ENCODE assay signal across 12 cellular contexts in genomic region chr20:63243604-63244247, GRCh38. TPM values are rescaled to one million over a fixed set of nuclear protein-coding genes. Genes with fewer than 3 reads are reported as not detected.
DNase-seq lines count a peak whose midpoint lies in the region; ATAC-seq and TF ChIP-seq lines count a peak whose summit lies in the region.
"Had no signal": no experiment of that assay in that cellular context is flagged by ENCODE, and none has a peak within 500 bp of the region (broad histone marks: within the 10 kb centered on the region; RNA-seq: fewer than 3 reads in every experiment).

No MANE protein-coding gene starts in this region.

- no peak overlapping the region for H2BK120ac ChIP-seq in neuronal stem cell (ENCODE audit: low read depth, low read length)

- no peak overlapping the region for H3K27ac Mint-ChIP-seq in glutamatergic neuron (ENCODE audit: unreplicated experiment)
- no peak overlapping the region for H3K27ac Mint-ChIP-seq in activated CD4-positive, alpha-beta T cell treated with anti-CD3 and anti-CD28 coated beads, Interleukin-2, amount 10 ng/mL, durations not matched to agents 24 days and 14 days
- H3K27ac Mint-ChIP-seq: CD4-positive, CD25-positive, alpha-beta regulatory T cell had no signal

- H3K4me3 Mint-ChIP-seq in glutamatergic neuron (ENCODE audit: unreplicated experiment): no peak overlapping the region
- no peak overlapping the region for H3K4me3 Mint-ChIP-seq in activated CD4-positive, alpha-beta T cell treated with anti-CD3 and anti-CD28 coated beads, Interleukin-2, amount 10 ng/mL, durations not matched to agents 24 days and 14 days
- H3K4me3 Mint-ChIP-seq: CD4-positive, CD25-positive, alpha-beta regulatory T cell had no signal

- H2BK12ac ChIP-seq in neuronal stem cell (ENCODE audit: low read length): no peak overlapping the region

- no peak overlapping the region for H4K8ac ChIP-seq in neuronal stem cell (ENCODE audit: low read depth, low read length)

- intact Hi-C loops in activated CD4-positive, alpha-beta T cell treated with anti-CD3 and anti-CD28 coated beads, Interleukin-2, amount 10 ng/mL, durations not matched to agents 24 days and 14 days (cut with micrococcal nuclease): no loop called here

- TF ChIP-seq CTCF in glutamatergic neuron (IDR thresholded peaks at IDR 0.05; ENCODE audit: partially characterized antibody, unreplicated experiment): no peak

- peak overlapping the region; percentile 71 for H3K18ac ChIP-seq in neuronal stem cell (ENCODE audit: low read length)

- no peak overlapping the region for H2AFZ ChIP-seq in neuronal stem cell (ENCODE audit: low read length)

- H3K4me1 ChIP-seq in SJCRH30 (peaks cover 30% of the 10 kb centered on the region), neuronal stem cell (ENCODE audit: control insufficient read depth in 2 of 2, insufficient read depth in 1 of 2, low read depth in 1 of 2, low read length in 2 of 2) (peaks cover 11 to 23% of the 10 kb centered on the region in 2 donors)

- DNase-seq in SJCRH30 (peak; percentile 78 to 81), glutamatergic neuron (peak; percentile 17), neuronal stem cell (ENCODE audit: low spot score) (no peak), RPMI8226 (no peak)
- no peak for DNase-seq in activated CD4-positive, alpha-beta T cell treated with anti-CD3 and anti-CD28 coated beads, Interleukin-2, amount 10 ng/mL, durations not matched to agents 24 days and 14 days
- DNase-seq: CD4-positive, CD25-positive, alpha-beta regulatory T cell; GOT3 had no signal

- no CpG with 5 or more reads among the region's 25 CpGs for WGBS in neuronal stem cell (ENCODE audit: extremely low coverage in 2 of 2, insufficient read length in 2 of 2, insufficient replicate concordance in 1 of 2), 2 donors

- H3K23ac ChIP-seq in neuronal stem cell (ENCODE audit: low read depth, low read length, poor library complexity): peak overlapping the region; percentile 17

- H3K9me3 Mint-ChIP-seq in glutamatergic neuron (ENCODE audit: unreplicated experiment): peaks cover 7% of the 10 kb centered on the region
- no peaks in the 10 kb centered on the region for H3K9me3 Mint-ChIP-seq in activated CD4-positive, alpha-beta T cell treated with anti-CD3 and anti-CD28 coated beads, Interleukin-2, amount 10 ng/mL, durations not matched to agents 24 days and 14 days
- H3K9me3 Mint-ChIP-seq: CD4-positive, CD25-positive, alpha-beta regulatory T cell had no signal

- no peaks in the 10 kb centered on the region for H3K36me3 Mint-ChIP-seq in glutamatergic neuron (ENCODE audit: unreplicated experiment)
- H3K36me3 Mint-ChIP-seq in activated CD4-positive, alpha-beta T cell treated with anti-CD3 and anti-CD28 coated beads, Interleukin-2, amount 10 ng/mL, durations not matched to agents 24 days and 14 days (ENCODE audit: low read depth): no peaks in the 10 kb centered on the region
- H3K36me3 Mint-ChIP-seq: CD4-positive, CD25-positive, alpha-beta regulatory T cell had no signal

- peak overlapping the region; percentile 37 for H3K4ac ChIP-seq in neuronal stem cell (ENCODE audit: low read length)

- peak overlapping the region; percentile 46 for H2AK5ac ChIP-seq in neuronal stem cell (ENCODE audit: low read depth, low read length)

- H3K9me3 ChIP-seq in SJCRH30 (replicated peaks) (no peaks in the 10 kb centered on the region), neuronal stem cell (replicated peaks in 1 of 2; ENCODE audit: control insufficient read depth in 2 of 2, insufficient read depth in 1 of 2, low read depth in 1 of 2, low read length in 2 of 2) (no peaks in the 10 kb centered on the region)

- peaks cover 15% of the 10 kb centered on the region for H3K27me3 Mint-ChIP-seq in glutamatergic neuron (ENCODE audit: unreplicated experiment)
- H3K27me3 Mint-ChIP-seq in activated CD4-positive, alpha-beta T cell treated with anti-CD3 and anti-CD28 coated beads, Interleukin-2, amount 10 ng/mL, durations not matched to agents 24 days and 14 days: peaks cover 9% of the 10 kb centered on the region

- peaks cover 13% of the 10 kb centered on the region for H3K4me1 Mint-ChIP-seq in glutamatergic neuron (ENCODE audit: low read depth, unreplicated experiment)
- H3K4me1 Mint-ChIP-seq in activated CD4-positive, alpha-beta T cell treated with anti-CD3 and anti-CD28 coated beads, Interleukin-2, amount 10 ng/mL, durations not matched to agents 24 days and 14 days: no peaks in the 10 kb centered on the region
- H3K4me1 Mint-ChIP-seq: CD4-positive, CD25-positive, alpha-beta regulatory T cell had no signal

- H3K36me3 ChIP-seq in SJCRH30: no peaks in the 10 kb centered on the region
- H3K36me3 ChIP-seq in neuronal stem cell (replicated peaks in 1 of 2; ENCODE audit: control insufficient read depth in 2 of 2, insufficient read depth in 2 of 2, low read length in 2 of 2): peaks cover 0 to 15% of the 10 kb centered on the region in 2 donors

- H4K91ac ChIP-seq in neuronal stem cell (ENCODE audit: low read depth, low read length, poor library complexity): peak overlapping the region; percentile 72

- H3K14ac ChIP-seq in neuronal stem cell (ENCODE audit: low read length): peak overlapping the region; percentile 38

- H3K79me1 ChIP-seq in neuronal stem cell (ENCODE audit: low read depth, low read length): peaks cover 5% of the 10 kb centered on the region

- H3K4me2 ChIP-seq in neuronal stem cell (ENCODE audit: insufficient read depth, low read length, poor library complexity, severe bottlenecking): no peak overlapping the region

- ATAC-seq in GM18870 (IDR thresholded peaks at IDR 0.05; ENCODE audit: unreplicated experiment) (no peak), GM19324 (IDR thresholded peaks at IDR 0.05; ENCODE audit: low FRiP score, unreplicated experiment) (no peak)
- ATAC-seq: HCT116 had no signal

- no peak overlapping the region for H2BK5ac ChIP-seq in neuronal stem cell (ENCODE audit: low read length)

- no peak overlapping the region for H2BK15ac ChIP-seq in neuronal stem cell (ENCODE audit: low read length)

- H3K4me3 ChIP-seq in SJCRH30 (no peak overlapping the region), neuronal stem cell (ENCODE audit: low read length in 2 of 2) (no peak overlapping the region)

- H3K9ac ChIP-seq in neuronal stem cell (ENCODE audit: low read depth, low read length, poor library complexity): peak overlapping the region; percentile 77

- H3K27me3 ChIP-seq in SJCRH30 (peaks cover 42% of the 10 kb centered on the region), neuronal stem cell (ENCODE audit: control insufficient read depth in 3 of 3, insufficient read depth in 3 of 3, low read depth in 1 of 3, low read length in 3 of 3) (no peaks in the 10 kb centered on the region)

- H3K27ac ChIP-seq in SJCRH30: no peak overlapping the region
- no peak overlapping the region for H3K27ac ChIP-seq in neuronal stem cell (replicated peaks; ENCODE audit: low read length)

RNA-seq across cellular contexts. Expression of gene BIRC7, which starts 8.0 kb away (rescaled TPM):
- total RNA-seq in SJCRH30 (2014; rRNA removed; shearing (Covaris generic)): 0.10 TPM in 1 of 2 replicates, not detected in the other
- not detected for total RNA-seq in glutamatergic neuron (ENCODE audit: unreplicated experiment)
- 0.03 TPM for polyA plus RNA-seq in neuronal stem cell (2013, experiment 1 of 2)
- 0.06 TPM for polyA plus RNA-seq in neuronal stem cell (2013, experiment 2 of 2)
- total RNA-seq in activated CD4-positive, alpha-beta T cell treated with anti-CD3 and anti-CD28 coated beads, Interleukin-2, amount 10 ng/mL, durations not matched to agents 24 days and 14 days: not detected in 2 replicates
- total RNA-seq: A673; CD4-positive, CD25-positive, alpha-beta regulatory T cell had no signal
- polyA plus RNA-seq: BJ; CD4-positive, CD25-positive, alpha-beta regulatory T cell had no signal

RNA-seq across cellular contexts. Expression of gene NKAIN4, which starts 10.5 kb away (rescaled TPM):
- 15.5 and 16.4 TPM in 2 replicates for total RNA-seq in SJCRH30 (2014; rRNA removed; shearing (Covaris generic))
- total RNA-seq in glutamatergic neuron (ENCODE audit: unreplicated experiment): 183 TPM
- 39.2 TPM for polyA plus RNA-seq in neuronal stem cell (2013, experiment 1 of 2)
- polyA plus RNA-seq in neuronal stem cell (2013, experiment 2 of 2): 40.2 TPM
- not detected in 2 replicates for total RNA-seq in activated CD4-positive, alpha-beta T cell treated with anti-CD3 and anti-CD28 coated beads, Interleukin-2, amount 10 ng/mL, durations not matched to agents 24 days and 14 days
- total RNA-seq: A673; CD4-positive, CD25-positive, alpha-beta regulatory T cell had no signal
- polyA plus RNA-seq: BJ; CD4-positive, CD25-positive, alpha-beta regulatory T cell had no signal

RNA-seq across cellular contexts. Expression of gene YTHDF1, which starts 27.8 kb away (rescaled TPM):
- total RNA-seq in SJCRH30 (2014; rRNA removed; shearing (Covaris generic)): 83.2 and 84.4 TPM in 2 replicates
- total RNA-seq in glutamatergic neuron (ENCODE audit: unreplicated experiment): 43.3 TPM
- 33.5 TPM for polyA plus RNA-seq in neuronal stem cell (2013, experiment 1 of 2)
- polyA plus RNA-seq in neuronal stem cell (2013, experiment 2 of 2): 33.7 TPM
- total RNA-seq in activated CD4-positive, alpha-beta T cell treated with anti-CD3 and anti-CD28 coated beads, Interleukin-2, amount 10 ng/mL, durations not matched to agents 24 days and 14 days: 44.5 and 48.6 TPM in 2 replicates

RNA-seq across cellular contexts. Expression of gene ARFGAP1, which starts 28.9 kb away (rescaled TPM):
- 72.5 and 96.8 TPM in 2 replicates for total RNA-seq in SJCRH30 (2014; rRNA removed; shearing (Covaris generic))
- total RNA-seq in glutamatergic neuron (ENCODE audit: unreplicated experiment): 93.6 TPM
- 60.7 TPM for polyA plus RNA-seq in neuronal stem cell (2013, experiment 1 of 2)
- polyA plus RNA-seq in neuronal stem cell (2013, experiment 2 of 2): 56.3 TPM
- total RNA-seq in activated CD4-positive, alpha-beta T cell treated with anti-CD3 and anti-CD28 coated beads, Interleukin-2, amount 10 ng/mL, durations not matched to agents 24 days and 14 days: 97.0 and 98.2 TPM in 2 replicates

RNA-seq across cellular contexts. Expression of gene COL20A1, which starts 49.3 kb away (rescaled TPM):
- total RNA-seq in SJCRH30 (2014; rRNA removed; shearing (Covaris generic)): 0.18 TPM in 1 of 2 replicates, not detected in the other
- 2.1 TPM for total RNA-seq in glutamatergic neuron (ENCODE audit: unreplicated experiment)
- polyA plus RNA-seq in neuronal stem cell (2013, experiment 1 of 2): 0.13 TPM
- 0.08 TPM for polyA plus RNA-seq in neuronal stem cell (2013, experiment 2 of 2)
- not detected in 2 replicates for total RNA-seq in activated CD4-positive, alpha-beta T cell treated with anti-CD3 and anti-CD28 coated beads, Interleukin-2, amount 10 ng/mL, durations not matched to agents 24 days and 14 days
- total RNA-seq: A673 had no signal
- polyA plus RNA-seq: BJ; CD4-positive, CD25-positive, alpha-beta regulatory T cell had no signal

Comparison
In these comparisons a context has a peak if more than half of its experiments do, and no peak if none do; other contexts are left out.
1. DNase-seq: peak in SJCRH30 (2 of 2) and glutamatergic neuron (single experiment); none in neuronal stem cell (single experiment), RPMI8226 (single experiment) and activated CD4-positive, alpha-beta T cell treated with anti-CD3 and anti-CD28 coated beads, Interleukin-2, amount 10 ng/mL, durations not matched to agents 24 days and 14 days (single experiment).
2. RNA of gene NKAIN4, which starts 10.5 kb away (total RNA-seq): 183 TPM in glutamatergic neuron (single experiment) and 15.5 to 16.4 TPM in SJCRH30; not detected in activated CD4-positive, alpha-beta T cell treated with anti-CD3 and anti-CD28 coated beads, Interleukin-2, amount 10 ng/mL, durations not matched to agents 24 days and 14 days; every median in the first group is over 10 times any median in the second.